In genomic region chr12:47964102-47964723, GRCh38 we compare ENCODE assay signal across 8 cellular contexts. TPM values are rescaled to one million over a fixed set of nuclear protein-coding genes. Genes with fewer than 3 reads are reported as not detected.
DNase-seq lines count a peak whose midpoint lies in the region; ATAC-seq and TF ChIP-seq lines count a peak whose summit lies in the region.

No MANE protein-coding gene starts in this region.

- peaks cover 52% of the 10 kb centered on the region for H3K36me3 Mint-ChIP-seq in activated CD4-positive, alpha-beta T cell treated with anti-CD3 and anti-CD28 coated beads for 36 hours (ENCODE audit: low read depth)
- H3K36me3 Mint-ChIP-seq in central memory CD8-positive, alpha-beta T cell (ENCODE audit: insufficient read depth) = peaks cover 12% of the 10 kb centered on the region
- H3K36me3 Mint-ChIP-seq in memory B cell = peaks cover 9% of the 10 kb centered on the region

- H3K27me3 Mint-ChIP-seq in activated CD4-positive, alpha-beta T cell treated with anti-CD3 and anti-CD28 coated beads for 36 hours = peaks cover 2% of the 10 kb centered on the region
- H3K27me3 Mint-ChIP-seq in central memory CD8-positive, alpha-beta T cell = peaks cover 21% of the 10 kb centered on the region
- peaks cover 8% of the 10 kb centered on the region for H3K27me3 Mint-ChIP-seq in memory B cell

- H3K9me3 ChIP-seq in upper lobe of left lung = no peaks in the 10 kb centered on the region

- H3K4me1 ChIP-seq in upper lobe of left lung = peaks cover 5 to 21% (median 14%) of the 10 kb centered on the region in 4 donors

- WGBS in upper lobe of left lung, 2 donors = 17 to 18% methylated on average over 17 to 18 of the region's 18 CpGs

- H3K36me3 ChIP-seq in upper lobe of left lung = peaks cover 0 to 19% (median 4%) of the 10 kb centered on the region in 4 donors

- no peak for TF ChIP-seq POLR2A in upper lobe of left lung (IDR thresholded peaks at IDR 0.05)

- DNase-seq in activated CD4-positive, alpha-beta T cell treated with anti-CD3 and anti-CD28 coated beads for 36 hours = peak; percentile 40
- no peak for DNase-seq in activated CD4-positive, alpha-beta T cell treated with anti-CD3 and anti-CD28 coated beads, Interleukin-2, amount 50 U/mL, for 1 hour
- DNase-seq in NCI-H69 (lab: John Stamatoyannopoulos, UW) (peak; percentile 44), memory B cell (ENCODE audit: low spot score in 2 of 2) (no peak), upper lobe of left lung (no peak), DMS153 treated with DMSO at 0.1 percent for 48 hours (lab: John Stamatoyannopoulos, UW; ENCODE audit: unreplicated experiment) (no peak)
- DNase-seq in central memory CD8-positive, alpha-beta T cell (ENCODE audit: low spot score in 2 of 2) = no peak
- DNase-seq in central memory CD4-positive, alpha-beta T cell = no peak

- POLR2A ChIA-PET in activated CD4-positive, alpha-beta T cell treated with anti-CD3 and anti-CD28 coated beads for 36 hours (lab: Charles Lee) = interaction anchor here (0.8 kb wide), 1 partner anchor 99 kb away, joined by 3 read pairs; no protein-coding TSS in a partner anchor

- no peak for TF ChIP-seq CTCF in upper lobe of left lung (IDR thresholded peaks at IDR 0.05)

- peak overlapping the region in 3 of 4 donors; percentile 54 to 86 (median 79) for H3K27ac ChIP-seq in upper lobe of left lung

- intact Hi-C loops in activated CD4-positive, alpha-beta T cell treated with anti-CD3 and anti-CD28 coated beads for 36 hours (cut with DNase I, micrococcal nuclease) = loop anchor here (5.0 to 10.0 kb wide), 4 partner anchors 102 to 247 kb away; partner anchors contain the start of genes ASB8 (in 1 of the 2) and RAPGEF3 (in 1 of the 2)

- CTCF ChIA-PET in activated CD4-positive, alpha-beta T cell treated with anti-CD3 and anti-CD28 coated beads for 36 hours (lab: Charles Lee) = interaction anchor here (0.6 to 5.6 kb wide), 30 partner anchors 10 to 545 kb away, joined by 3 to 29 read pairs (median 4); partner anchors contain the start of genes SLC48A1 and VDR

- no peak for TF ChIP-seq EP300 in upper lobe of left lung (IDR thresholded peaks at IDR 0.05)

- H3K27me3 ChIP-seq in upper lobe of left lung = no peaks in the 10 kb centered on the region

- ATAC-seq in activated CD4-positive, alpha-beta T cell treated with anti-CD3 and anti-CD28 coated beads for 36 hours = peak; percentile 4
- no peak for ATAC-seq in central memory CD8-positive, alpha-beta T cell (replicated peaks; ENCODE audit: extremely low read depth, poor library complexity, severe bottlenecking)
- ATAC-seq in memory B cell (ENCODE audit: low read depth) (no peak), upper lobe of left lung (ENCODE audit: low FRiP score in 2 of 2) (no peak)

- H3K4me1 Mint-ChIP-seq in activated CD4-positive, alpha-beta T cell treated with anti-CD3 and anti-CD28 coated beads for 36 hours = peaks cover 34% of the 10 kb centered on the region
- peaks cover 38% of the 10 kb centered on the region for H3K4me1 Mint-ChIP-seq in central memory CD8-positive, alpha-beta T cell
- H3K4me1 Mint-ChIP-seq in memory B cell = peaks cover 13% of the 10 kb centered on the region

- peak overlapping the region; percentile 99 for H3K4me3 Mint-ChIP-seq in activated CD4-positive, alpha-beta T cell treated with anti-CD3 and anti-CD28 coated beads for 36 hours
- H3K4me3 Mint-ChIP-seq in central memory CD8-positive, alpha-beta T cell = peak overlapping the region; percentile 100
- peak overlapping the region; percentile 99 for H3K4me3 Mint-ChIP-seq in memory B cell

- H3K4me3 ChIP-seq in upper lobe of left lung = peak overlapping the region; percentile 61 to 91 (median 85)

- H3K27ac Mint-ChIP-seq in activated CD4-positive, alpha-beta T cell treated with anti-CD3 and anti-CD28 coated beads for 36 hours = peak overlapping the region; percentile 53
- peak overlapping the region; percentile 90 for H3K27ac Mint-ChIP-seq in central memory CD8-positive, alpha-beta T cell (ENCODE audit: low read depth)
- peak overlapping the region; percentile 95 for H3K27ac Mint-ChIP-seq in memory B cell

- H3K9me3 Mint-ChIP-seq in activated CD4-positive, alpha-beta T cell treated with anti-CD3 and anti-CD28 coated beads for 36 hours (ENCODE audit: low read depth) = no peaks in the 10 kb centered on the region
- no peaks in the 10 kb centered on the region for H3K9me3 Mint-ChIP-seq in central memory CD8-positive, alpha-beta T cell
- H3K9me3 Mint-ChIP-seq in memory B cell = no peaks in the 10 kb centered on the region

RNA-seq across cellular contexts. Expression of gene TMEM106C, which starts 0.8 kb away (rescaled TPM):
- total RNA-seq in activated CD4-positive, alpha-beta T cell treated with anti-CD3 and anti-CD28 coated beads for 36 hours = 100 to 1,000 TPM; 159 to 248 TPM
- 10 to 100 TPM; 32.8 to 90.6 (median 38.5) TPM for total RNA-seq in upper lobe of left lung

RNA-seq across cellular contexts. Expression of gene COL2A1, which starts 40.1 kb away (rescaled TPM):
- under 1 TPM in 1 of 2 experiments, not detected in 1; 0.05 TPM for total RNA-seq in activated CD4-positive, alpha-beta T cell treated with anti-CD3 and anti-CD28 coated beads for 36 hours
- under 1 TPM in 1 of 6 donors, not detected in 5; 0.34 TPM for total RNA-seq in upper lobe of left lung

RNA-seq across cellular contexts. Expression of gene VDR, which starts 59.4 kb away (rescaled TPM):
- 100 to 1,000 TPM; 108 to 124 TPM for total RNA-seq in activated CD4-positive, alpha-beta T cell treated with anti-CD3 and anti-CD28 coated beads for 36 hours
- 10 to 100 TPM; 23.0 to 41.1 (median 27.5) TPM for total RNA-seq in upper lobe of left lung

Comparison
In these comparisons a context has a peak if more than half of its experiments do, and no peak if none do; other contexts are left out.
1. DNase-seq: peak in activated CD4-positive, alpha-beta T cell treated with anti-CD3 and anti-CD28 coated beads for 36 hours (single experiment) and NCI-H69 (single experiment); none in activated CD4-positive, alpha-beta T cell treated with anti-CD3 and anti-CD28 coated beads, Interleukin-2, amount 50 U/mL, for 1 hour (single experiment), central memory CD8-positive, alpha-beta T cell (0 of 2), memory B cell (0 of 2), upper lobe of left lung (0 of 2), central memory CD4-positive, alpha-beta T cell (single experiment) and DMS153 treated with DMSO at 0.1 percent for 48 hours (single experiment).
2. Peak in every context shown above with its lines, with median percentiles within 50 percentile points of each other: H3K27ac Mint-ChIP-seq and H3K4me3 Mint-ChIP-seq.